Comparison of ENCODE assay signal across 11 cellular contexts in the genomic region with DNA sequence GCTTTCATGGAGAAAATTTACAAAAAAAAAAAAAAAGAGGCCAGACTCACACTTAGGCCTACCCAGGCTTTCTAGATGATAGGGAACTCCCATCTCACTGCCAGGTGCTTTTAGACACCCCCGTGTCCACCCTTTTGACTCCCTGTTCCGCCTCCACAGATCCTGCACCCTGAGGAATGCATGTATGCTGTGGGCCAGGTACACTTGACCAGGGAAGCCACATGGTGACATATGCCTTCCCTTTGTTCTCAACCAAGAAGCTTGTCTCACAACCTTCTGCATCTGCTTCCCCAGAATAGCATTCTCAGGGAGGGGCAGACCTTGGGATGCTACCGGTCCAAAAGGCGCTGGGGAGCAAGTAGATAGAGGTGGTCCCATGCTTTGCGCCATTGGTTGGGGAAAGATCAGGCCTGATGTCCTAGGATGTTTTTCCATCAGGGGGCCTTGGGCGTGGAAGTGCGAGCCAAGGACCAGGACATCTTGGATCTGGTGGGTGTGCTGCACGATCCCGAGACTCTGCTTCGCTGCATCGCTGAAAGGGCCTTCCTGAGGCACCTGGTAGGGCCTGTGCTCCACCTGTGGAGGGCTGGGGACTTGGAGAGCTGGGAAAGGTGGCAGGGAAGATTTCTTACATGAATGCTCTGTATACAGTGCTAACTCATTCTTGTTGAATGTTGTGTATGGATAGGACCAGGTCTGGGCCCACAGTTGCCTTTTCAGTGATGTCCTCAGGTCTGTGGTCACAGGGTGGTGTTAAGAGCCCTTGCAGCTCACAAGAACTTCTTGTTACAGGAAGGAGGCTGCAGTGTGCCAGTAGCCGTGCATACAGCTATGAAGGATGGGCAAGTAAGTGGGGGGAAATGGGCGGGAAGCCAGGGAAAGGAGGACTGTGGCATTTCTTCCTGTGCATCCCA. TPM values are rescaled to one million over a fixed set of nuclear protein-coding genes. Genes with fewer than 3 reads are reported as not detected.
DNase-seq lines count a peak whose midpoint lies in the region; ATAC-seq and TF ChIP-seq lines count a peak whose summit lies in the region.
"Had no signal": no experiment of that assay in that cellular context is flagged by ENCODE, and none has a peak within 500 bp of the region (broad histone marks: within the 10 kb centered on the region; RNA-seq: fewer than 3 reads in every experiment).

No MANE protein-coding gene starts in this region.

- TF ChIP-seq CTCF in AG04449 (IDR thresholded peaks at IDR 0.05; ENCODE audit: insufficient read depth, low read length, missing control alignments) = no peak
- TF ChIP-seq CTCF in GM12864 (IDR thresholded peaks at IDR 0.05; ENCODE audit: low read depth, low read length, missing control alignments) = no peak
- TF ChIP-seq CTCF in fibroblast of villous mesenchyme (IDR thresholded peaks at IDR 0.05; ENCODE audit: insufficient read depth, low read depth, low read length) = no peak

- H3K4me1 Mint-ChIP-seq in T-helper 17 cell = peaks cover 29% of the 10 kb centered on the region

- DNase-seq in AG04449 (ENCODE audit: low read depth, low spot score) (no peak), GM12864 (ENCODE audit: low read depth) (no peak), T-helper 17 cell (no peak), fibroblast of villous mesenchyme (ENCODE audit: low read depth) (no peak), iPS-NIHi7 (ENCODE audit: extremely low spot score) (no peak), left lobe of liver (ENCODE audit: low spot score) (no peak)
- no peak for DNase-seq in activated effector memory CD4-positive, alpha-beta T cell treated with anti-CD3 and anti-CD28 coated beads, Interleukin-2, amount 50 U/mL, for 16 hours
- DNase-seq: aorta, NCI-H2171, tibial artery had no signal

- H3K27ac Mint-ChIP-seq in T-helper 17 cell = peak overlapping the region; percentile 97

- peak overlapping the region; percentile 69 for H3K4me3 ChIP-seq in AG04449 (ENCODE audit: low read depth, low read length)
- H3K4me3 ChIP-seq in GM12864 (ENCODE audit: low read depth, low read length) = peak overlapping the region; percentile 77
- H3K4me3 ChIP-seq in fibroblast of villous mesenchyme (ENCODE audit: low read depth, low read length) = peak overlapping the region; percentile 80

- CTCF ChIA-PET in AG04449 (lab: Yijun Ruan, JAX) = interaction anchor here (0.7 to 4.1 kb wide), 8 partner anchors 10 to 246 kb away, joined by 3 to 31 read pairs (median 4); partner anchors contain the start of genes C2CD2L, CBL and DPAGT1

- peak overlapping the region; percentile 41 for H3K4me3 Mint-ChIP-seq in T-helper 17 cell

- no peaks in the 10 kb centered on the region for H3K9me3 ChIP-seq in T-helper 17 cell (ENCODE audit: control insufficient read depth, low read length, poor library complexity, severe bottlenecking)
- H3K9me3 ChIP-seq: tibial artery had no signal

- H3K36me3 Mint-ChIP-seq in T-helper 17 cell (ENCODE audit: low read depth) = peaks cover 4% of the 10 kb centered on the region

- H3K27me3 Mint-ChIP-seq in T-helper 17 cell = no peaks in the 10 kb centered on the region

- ATAC-seq in T-helper 17 cell (no peak), GM18517 (IDR thresholded peaks at IDR 0.05; ENCODE audit: unreplicated experiment) (no peak), left lobe of liver (no peak)

- POLR2A ChIA-PET in AG04449 (lab: Yijun Ruan, JAX) = interaction anchor here (0.7 kb wide), 1 partner anchor 25 kb away, joined by 3 read pairs; the partner anchor contains the start of gene VPS11

RNA-seq across cellular contexts. Expression of gene HMBS, which starts 7.5 kb away (rescaled TPM):
- total RNA-seq in T-helper 17 cell (1 to 10 TPM; 8.7 to 9.1 TPM), fibroblast of villous mesenchyme (11.2 and 13.2 TPM in 2 replicates), left lobe of liver (15.1 TPM)

RNA-seq across cellular contexts. Expression of gene DPAGT1, which starts 9.4 kb away (rescaled TPM):
- total RNA-seq in T-helper 17 cell = 10 to 100 TPM; 18.9 to 20.5 TPM
- 21.3 and 29.4 TPM in 2 replicates for total RNA-seq in fibroblast of villous mesenchyme
- total RNA-seq in left lobe of liver = 34.3 TPM

RNA-seq across cellular contexts. Expression of gene C2CD2L, which starts 14.9 kb away (rescaled TPM):
- total RNA-seq in T-helper 17 cell (10 to 100 TPM; 20.9 to 24.6 TPM), fibroblast of villous mesenchyme (4.5 and 5.6 TPM in 2 replicates), left lobe of liver (9.2 TPM)

RNA-seq across cellular contexts. Expression of gene VPS11, which starts 24.6 kb away (rescaled TPM):
- total RNA-seq in T-helper 17 cell = 10 to 100 TPM; 58.3 to 68.0 TPM
- total RNA-seq in fibroblast of villous mesenchyme = 24.2 and 24.6 TPM in 2 replicates
- total RNA-seq in left lobe of liver = 8.7 TPM

RNA-seq across cellular contexts. Expression of gene HINFP, which starts 29.2 kb away (rescaled TPM):
- total RNA-seq in T-helper 17 cell (10 to 100 TPM; 22.3 to 26.1 TPM), fibroblast of villous mesenchyme (18.6 and 20.3 TPM in 2 replicates), left lobe of liver (8.9 TPM)
